Comparison of ENCODE assay signal across 8 cellular contexts in genomic region chr3:50616770-50617095, GRCh38. TPM values are rescaled to one million over a fixed set of nuclear protein-coding genes. Genes with fewer than 3 reads are reported as not detected.
A peak's percentile ranks its signal among the peaks of the same experiment; 100 is the strongest.
DNase-seq lines count a peak whose midpoint lies in the region; ATAC-seq and TF ChIP-seq lines count a peak whose summit lies in the region.

No MANE protein-coding gene starts in this region.

- 0% methylated on average over 8 to 9 of the region's 22 CpGs for WGBS in lower leg skin, 2 donors

- H3K9me3 ChIP-seq in BE2C: no peaks in the 10 kb centered on the region

- DNase-seq in BE2C (peak; percentile 81), NCI-H748 (lab: John Stamatoyannopoulos, UW; ENCODE audit: unreplicated experiment) (peak; percentile 82), dermis blood vessel endothelial cell (peak; percentile 80), lower leg skin (ENCODE audit: low spot score in 2 of 2) (peak; percentile 93 to 99)
- DNase-seq in activated CD4-positive, alpha-beta T cell treated with anti-CD3 and anti-CD28 coated beads, Interleukin-2, amount 50 U/mL, for 1 hour: peak; percentile 92
- DNase-seq in stimulated activated CD4-positive, alpha-beta T cell treated with anti-CD3 and anti-CD28 coated beads, Interleukin-4, amount 100 ng/mL, for 4 hours: peak; percentile 94

- no peaks in the 10 kb centered on the region for H3K4me1 ChIP-seq in BE2C

- H3K36me3 ChIP-seq in BE2C: no peaks in the 10 kb centered on the region

- TF ChIP-seq POLR2A in GM19193 (IDR thresholded peaks at IDR 0.05; ENCODE audit: extremely low read depth, insufficient read depth, insufficient read length) (peak; percentile 24), lower leg skin (IDR thresholded peaks at IDR 0.05) (no peak)

- no peaks in the 10 kb centered on the region for H3K27me3 ChIP-seq in BE2C

- TF ChIP-seq CTCF in BE2C (IDR thresholded peaks at IDR 0.05; ENCODE audit: low read depth, low read length): no peak
- no peak for TF ChIP-seq CTCF in lower leg skin (IDR thresholded peaks at IDR 0.05)

- H3K4me3 ChIP-seq in BE2C (ENCODE audit: low read depth, low read length): peak overlapping the region; percentile 56
- peak overlapping the region; percentile 23 for H3K4me3 ChIP-seq in lower leg skin (ENCODE audit: low read depth, poor library complexity, severe bottlenecking)

- intact Hi-C loops in lower leg skin (cut with DNase I; ENCODE audit: low total_unique reads): loop anchor here (5.0 kb wide), 1 partner anchor 771 kb away; the partner anchor contains the start of gene MANF

- peak; percentile 67 for ATAC-seq in HG03354 (IDR thresholded peaks at IDR 0.05; ENCODE audit: poor library complexity, severe bottlenecking, unreplicated experiment)

RNA-seq across cellular contexts. Expression of gene MAPKAPK3, which starts 0.2 kb away (rescaled TPM):
- polyA plus RNA-seq in BE2C (2012; ENCODE audit: insufficient read depth, insufficient read length, low read depth): 21.5 TPM
- 9.2 and 11.9 TPM in 2 replicates for total RNA-seq in dermis blood vessel endothelial cell
- total RNA-seq in lower leg skin: 100 to 1,000 TPM in 2 of 4 donors, 10 to 100 TPM in 2; 65.2 to 128 (median 91.7) TPM

RNA-seq across cellular contexts. Expression of gene CISH, which starts 5.2 kb away (rescaled TPM):
- polyA plus RNA-seq in BE2C (2012; ENCODE audit: insufficient read depth, insufficient read length, low read depth): 11.1 TPM
- total RNA-seq in dermis blood vessel endothelial cell (0.37 and 0.51 TPM in 2 replicates), lower leg skin (10 to 100 TPM; 10.4 to 14.5 (median 12.9) TPM)

RNA-seq across cellular contexts. Expression of gene HEMK1, which starts 47.4 kb away (rescaled TPM):
- 20.3 TPM for polyA plus RNA-seq in BE2C (2012; ENCODE audit: insufficient read depth, insufficient read length, low read depth)
- total RNA-seq in dermis blood vessel endothelial cell: 8.1 and 13.3 TPM in 2 replicates
- total RNA-seq in lower leg skin: 1 to 10 TPM; 2.9 to 8.1 (median 4.8) TPM

RNA-seq across cellular contexts. Expression of gene C3orf18, which starts 49.2 kb away (rescaled TPM):
- polyA plus RNA-seq in BE2C (2012; ENCODE audit: insufficient read depth, insufficient read length, low read depth): 4.3 TPM
- 2.7 and 3.6 TPM in 2 replicates for total RNA-seq in dermis blood vessel endothelial cell
- 1 to 10 TPM in 3 of 4 donors, under 1 TPM in 1; 0.27 to 3.9 (median 2.0) TPM for total RNA-seq in lower leg skin

RNA-seq across cellular contexts. Expression of gene DOCK3, which starts 58.0 kb away (rescaled TPM):
- 0.12 TPM for polyA plus RNA-seq in BE2C (2012; ENCODE audit: insufficient read depth, insufficient read length, low read depth)
- total RNA-seq in dermis blood vessel endothelial cell: under 0.01 TPM in 1 of 2 replicates, not detected in the other
- 1 to 10 TPM; 2.0 to 4.5 (median 3.0) TPM for total RNA-seq in lower leg skin

Comparison
In these comparisons a context has a peak if more than half of its experiments do, and no peak if none do; other contexts are left out.
1. Peak in every context shown above with its lines: DNase-seq, ATAC-seq and H3K4me3 ChIP-seq.